11 cellular contexts compared by ENCODE assay signal in the genomic region with DNA sequence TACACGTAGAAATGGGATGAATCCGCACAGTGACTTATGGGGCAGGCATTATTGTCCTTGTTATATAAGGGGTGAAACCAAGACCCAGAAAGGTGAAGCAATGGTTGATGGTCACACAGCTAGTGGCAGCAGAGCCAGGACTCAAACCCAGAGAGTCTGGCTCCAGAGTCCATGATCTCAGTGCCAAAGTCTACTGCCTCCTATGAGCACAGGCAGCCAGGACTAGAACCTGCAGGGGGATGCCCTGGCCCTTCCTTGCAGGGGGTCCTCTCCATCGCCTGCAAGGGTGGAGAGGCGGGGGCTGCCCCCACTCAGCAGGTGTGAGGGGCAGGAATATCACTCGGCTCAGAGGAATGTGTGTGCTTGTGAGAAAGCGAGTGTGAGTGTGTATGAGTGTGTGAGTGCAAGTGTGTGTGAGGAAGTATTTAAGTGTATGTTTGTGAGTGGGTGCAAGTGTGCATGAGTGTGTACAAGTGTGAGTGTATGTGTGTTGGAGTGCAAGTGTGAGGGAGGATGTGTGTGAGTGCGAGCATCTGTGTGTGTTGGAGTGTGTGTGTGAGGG. TPM values are rescaled to one million over a fixed set of nuclear protein-coding genes. Genes with fewer than 3 reads are reported as not detected.
DNase-seq lines count a peak whose midpoint lies in the region; ATAC-seq and TF ChIP-seq lines count a peak whose summit lies in the region.
"Had no signal": no experiment of that assay in that cellular context is flagged by ENCODE, and none has a peak within 500 bp of the region (broad histone marks: within the 10 kb centered on the region; RNA-seq: fewer than 3 reads in every experiment).

No MANE protein-coding gene starts in this region.

- H3K27me3 ChIP-seq in heart left ventricle (no peaks in the 10 kb centered on the region), uterus (no peaks in the 10 kb centered on the region), testis (no peaks in the 10 kb centered on the region)
- H3K27me3 ChIP-seq: stomach had no signal

- DNase-seq in heart left ventricle (peak in 1 of 5 donors; percentile 7), Right ventricle myocardium inferior (ENCODE audit: missing footprints) (no peak), endothelial cell (ENCODE audit: low spot score) (no peak), uterus (no peak), AG20443 (ENCODE audit: low spot score) (no peak), testis (no peak)
- no peak for DNase-seq in activated T-cell treated with anti-CD3 and anti-CD28 coated beads, Interleukin-2, amount 50 U/mL, for 24 hours
- DNase-seq: activated naive CD4-positive, alpha-beta T cell treated with Interleukin-2 at 50 U/mL for 16 hours; erythroblast; stomach had no signal

- H3K9me3 ChIP-seq in heart left ventricle (no peaks in the 10 kb centered on the region), uterus (no peaks in the 10 kb centered on the region), testis (no peaks in the 10 kb centered on the region)
- H3K9me3 ChIP-seq: stomach had no signal

- H3K27ac ChIP-seq in heart left ventricle (peak overlapping the region in 10 of 12 donors; percentile 1 to 76 (median 59)), uterus (peak overlapping the region; percentile 46 to 65), testis (no peak overlapping the region)

- H3K27ac Mint-ChIP-seq in endothelial cell (ENCODE audit: unreplicated experiment) (no peak overlapping the region), nephron (peak overlapping the region; percentile 51 to 85 (median 62))
- H3K27ac Mint-ChIP-seq in activated T-cell treated with anti-CD3 and anti-CD28 coated beads, Interleukin-2, amount 50 U/mL, for 24 hours, result no peak overlapping the region

- H3K4me3 Mint-ChIP-seq in endothelial cell (ENCODE audit: unreplicated experiment) (peak overlapping the region; percentile 18), nephron (peak overlapping the region in 1 of 3 experiments; percentile 10)
- no peak overlapping the region for H3K4me3 Mint-ChIP-seq in activated T-cell treated with anti-CD3 and anti-CD28 coated beads, Interleukin-2, amount 50 U/mL, for 24 hours

- WGBS in heart left ventricle, 4 donors, result 78 to 92% (median 86%) methylated on average over 7 of the region's 7 CpGs
- WGBS in testis, 2 donors, result 83 to 92% methylated on average over 7 of the region's 7 CpGs

- H3K4me1 Mint-ChIP-seq in endothelial cell (ENCODE audit: unreplicated experiment), result peaks cover 20% of the 10 kb centered on the region
- H3K4me1 Mint-ChIP-seq in nephron, result peaks cover 86% of the 10 kb centered on the region
- H3K4me1 Mint-ChIP-seq in activated T-cell treated with anti-CD3 and anti-CD28 coated beads, Interleukin-2, amount 50 U/mL, for 24 hours (ENCODE audit: low read depth), result no peaks in the 10 kb centered on the region

- TF ChIP-seq CTCF in heart left ventricle (IDR thresholded peaks at IDR 0.05) (no peak), endothelial cell (IDR thresholded peaks at IDR 0.05; ENCODE audit: unreplicated experiment) (no peak), nephron (IDR thresholded peaks at IDR 0.05; ENCODE audit: unreplicated experiment in 3 of 3) (no peak), uterus (IDR thresholded peaks at IDR 0.05) (no peak), testis (IDR thresholded peaks at IDR 0.05) (no peak)

- H3K9me3 Mint-ChIP-seq in endothelial cell (ENCODE audit: unreplicated experiment) (no peaks in the 10 kb centered on the region), nephron (no peaks in the 10 kb centered on the region)
- no peaks in the 10 kb centered on the region for H3K9me3 Mint-ChIP-seq in activated T-cell treated with anti-CD3 and anti-CD28 coated beads, Interleukin-2, amount 50 U/mL, for 24 hours

- intact Hi-C loops in heart left ventricle (cut with DNase I) (loop anchor here in 3 of 10 donors (5.0 to 10.0 kb wide), 3 partner anchors 37 to 112 kb away; partner anchors contain the start of gene ITGB5 (in 1 of the 3)), Right ventricle myocardium inferior (cut with DNase I) (loop anchor here (5.0 kb wide), 1 partner anchor 37 kb away; no protein-coding TSS in a partner anchor), uterus (cut with DNase I; ENCODE audit: low total_unique reads) (no loop called here), testis (cut with DNase I; ENCODE audit: low total_unique reads) (no loop called here)

- peaks cover 0 to 15% (median 5%) of the 10 kb centered on the region in 9 donors for H3K36me3 ChIP-seq in heart left ventricle
- no peaks in the 10 kb centered on the region for H3K36me3 ChIP-seq in uterus
- H3K36me3 ChIP-seq in testis (ENCODE audit: low read depth, missing control alignments), result no peaks in the 10 kb centered on the region

- no peak overlapping the region for H3K4me3 ChIP-seq in heart left ventricle
- H3K4me3 ChIP-seq in uterus, result no peak overlapping the region
- H3K4me3 ChIP-seq in testis, result no peak overlapping the region
- H3K4me3 ChIP-seq: stomach had no signal

- H3K4me1 ChIP-seq in heart left ventricle, result peaks cover 17 to 100% (median 71%) of the 10 kb centered on the region in 12 donors
- peaks cover 7 to 51% of the 10 kb centered on the region in 2 donors for H3K4me1 ChIP-seq in uterus
- peaks cover 40% of the 10 kb centered on the region for H3K4me1 ChIP-seq in testis

- no peak for TF ChIP-seq POLR2A in heart left ventricle (IDR thresholded peaks at IDR 0.05)
- TF ChIP-seq POLR2A in uterus (IDR thresholded peaks at IDR 0.05), result no peak
- no peak for TF ChIP-seq POLR2A in testis (IDR thresholded peaks at IDR 0.05)

- H3K36me3 Mint-ChIP-seq in endothelial cell (ENCODE audit: low read depth, unreplicated experiment) (peaks cover 21% of the 10 kb centered on the region), nephron (ENCODE audit: low read depth) (no peaks in the 10 kb centered on the region)
- H3K36me3 Mint-ChIP-seq in activated T-cell treated with anti-CD3 and anti-CD28 coated beads, Interleukin-2, amount 50 U/mL, for 24 hours (ENCODE audit: low read depth), result no peaks in the 10 kb centered on the region

- H3K27me3 Mint-ChIP-seq in endothelial cell (ENCODE audit: unreplicated experiment), result peaks cover 1% of the 10 kb centered on the region
- peaks cover 5% of the 10 kb centered on the region for H3K27me3 Mint-ChIP-seq in nephron (ENCODE audit: low read depth)
- peaks cover 34% of the 10 kb centered on the region for H3K27me3 Mint-ChIP-seq in activated T-cell treated with anti-CD3 and anti-CD28 coated beads, Interleukin-2, amount 50 U/mL, for 24 hours

- ATAC-seq in heart left ventricle, result no peak
- ATAC-seq in Right ventricle myocardium inferior, result no peak

RNA-seq across cellular contexts. Expression of gene UMPS, which starts 44.7 kb away (rescaled TPM):
- total RNA-seq in heart left ventricle (10 to 100 TPM in 2 of 9 donors, 1 to 10 TPM in 7; 4.7 to 15.9 (median 7.1) TPM), Right ventricle myocardium inferior (9.4 TPM), endothelial cell (ENCODE audit: unreplicated experiment) (27.1 TPM), uterus (10 to 100 TPM in 3 of 4 donors, 1 to 10 TPM in 1; 5.4 to 54.8 (median 19.9) TPM), testis (10 to 100 TPM; 24.6 to 26.8 TPM)
- polyA plus RNA-seq in heart left ventricle (1 to 10 TPM; 2.3 to 7.8 TPM), testis (ENCODE audit: insufficient read depth, low read depth, low replicate concordance) (20.0 TPM)

Comparison
In these comparisons a context has a peak if more than half of its experiments do, and no peak if none do; other contexts are left out.
1. H3K27ac ChIP-seq: peak in heart left ventricle (10 of 12) and uterus (2 of 2); none in testis (0 of 2).
2. H3K27ac Mint-ChIP-seq: peak in nephron (3 of 3); none in endothelial cell (single experiment) and activated T-cell treated with anti-CD3 and anti-CD28 coated beads, Interleukin-2, amount 50 U/mL, for 24 hours (single experiment).